23 cellular contexts compared by ENCODE assay signal in genomic region chr1:233679598-233679997, GRCh38.
"Had no signal": no experiment of that assay in that cellular context is flagged by ENCODE, and none has a peak within 500 bp of the region (broad histone marks: within the 10 kb centered on the region; RNA-seq: fewer than 3 reads in every experiment).

No MANE protein-coding gene starts in this region.

- H3K4me3 Mint-ChIP-seq: immature natural killer cell; naive thymus-derived CD4-positive, alpha-beta T cell had no signal

- FAIRE-seq: endometrium, keratinocyte had no signal

- H3K27ac Mint-ChIP-seq: immature natural killer cell; naive thymus-derived CD4-positive, alpha-beta T cell; nephron progenitor cell had no signal

- H3K9me3 ChIP-seq: gastrocnemius medialis, heart right ventricle, prostate gland, sigmoid colon, suprapubic skin, thyroid gland, upper lobe of left lung, uterus had no signal

- H3K4me1 Mint-ChIP-seq: immature natural killer cell; naive thymus-derived CD4-positive, alpha-beta T cell had no signal

- DNase-seq: cortex of kidney; dorsolateral prefrontal cortex; effector CD8-positive, alpha-beta T cell; gastrocnemius medialis; heart right ventricle; hypothalamus; immature natural killer cell; left cardiac atrium; left ventricle myocardium superior; naive thymus-derived CD4-positive, alpha-beta T cell; nephron progenitor cell; sigmoid colon; stimulated activated CD4-positive, alpha-beta T cell treated with anti-CD3 and anti-CD28 coated beads, Interleukin-12 subunit alpha, Interleukin-12 subunit beta, amount 100 ng/mL, for 4 hours; stimulated activated naive CD8-positive, alpha-beta T cell treated with anti-CD3 and anti-CD28 coated beads, Interleukin-15, Interleukin-2, amounts not matched to agents 100 U/mL and 50 U/mL, for 24 hours; thyroid gland; upper lobe of left lung; uterus had no signal

- H3K27ac ChIP-seq: dorsolateral prefrontal cortex, gastrocnemius medialis, heart right ventricle, parathyroid adenoma, prostate gland, sigmoid colon, skin epidermis, suprapubic skin, thyroid gland, upper lobe of left lung, uterus had no signal

- H3K36me3 ChIP-seq: gastrocnemius medialis, heart right ventricle, prostate gland, sigmoid colon, suprapubic skin, thyroid gland, upper lobe of left lung, uterus had no signal

- H3K36me3 Mint-ChIP-seq: immature natural killer cell; naive thymus-derived CD4-positive, alpha-beta T cell had no signal

- H3K4me1 ChIP-seq: gastrocnemius medialis, heart right ventricle, parathyroid adenoma, prostate gland, sigmoid colon, suprapubic skin, thyroid gland, upper lobe of left lung, uterus had no signal

- ATAC-seq: gastrocnemius medialis; heart right ventricle; left cardiac atrium; left ventricle myocardium superior; naive thymus-derived CD4-positive, alpha-beta T cell; stimulated activated naive CD8-positive, alpha-beta T cell treated with anti-CD3 and anti-CD28 coated beads, Interleukin-15, Interleukin-2, amounts not matched to agents 100 U/mL and 50 U/mL, for 24 hours had no signal

- H3K4me3 ChIP-seq: dorsolateral prefrontal cortex, gastrocnemius medialis, heart right ventricle, prostate gland, sigmoid colon, skin epidermis, suprapubic skin, thyroid gland, upper lobe of left lung, uterus had no signal

- H3K27me3 ChIP-seq: dorsolateral prefrontal cortex, gastrocnemius medialis, heart right ventricle, sigmoid colon, suprapubic skin, thyroid gland, upper lobe of left lung, uterus had no signal
